Comparison of ENCODE assay signal across 23 cellular contexts in the genomic region with DNA sequence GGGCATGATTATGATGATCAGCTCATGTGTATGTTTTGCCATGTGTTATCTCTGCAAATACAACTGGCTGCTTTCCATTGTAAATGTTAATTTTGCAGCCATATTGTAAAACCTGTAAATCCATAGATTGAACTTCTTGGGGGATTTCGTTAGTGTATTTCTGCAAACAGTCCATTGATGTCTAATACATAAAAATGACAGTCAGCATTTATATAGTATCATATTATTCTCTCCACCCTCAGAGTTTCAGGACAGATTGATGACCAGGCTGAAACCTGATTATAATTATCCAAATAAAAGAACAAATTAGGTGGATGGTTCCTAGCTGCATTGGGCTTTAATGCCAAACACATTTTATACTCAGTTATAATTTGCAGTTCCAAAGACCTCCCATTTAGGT.
DNase-seq lines count a peak whose midpoint lies in the region; ATAC-seq and TF ChIP-seq lines count a peak whose summit lies in the region.
"Had no signal": no experiment of that assay in that cellular context is flagged by ENCODE, and none has a peak within 500 bp of the region (broad histone marks: within the 10 kb centered on the region; RNA-seq: fewer than 3 reads in every experiment).

No MANE protein-coding gene starts in this region.

- TF ChIP-seq CTCF in heart left ventricle (IDR thresholded peaks at IDR 0.05) (no peak), psoas muscle (IDR thresholded peaks at IDR 0.05) (no peak), tibial artery (IDR thresholded peaks at IDR 0.05) (no peak), transverse colon (IDR thresholded peaks at IDR 0.05) (no peak)

- H3K27me3 ChIP-seq in heart left ventricle (no peaks in the 10 kb centered on the region), adipocyte (replicated peaks; ENCODE audit: control insufficient read depth, insufficient read depth, low read length) (no peaks in the 10 kb centered on the region), psoas muscle (ENCODE audit: insufficient read depth in 3 of 3, low read length in 2 of 3) (no peaks in the 10 kb centered on the region), tibial artery (no peaks in the 10 kb centered on the region), transverse colon (no peaks in the 10 kb centered on the region)

- in situ Hi-C loops in transverse colon (cut with MboI; ENCODE audit: low pct_ligation_motif_present in 1 of 4, low pct_unique_long_range_greater_than_20kb in 1 of 4, low sequenced_read_pairs in 3 of 4), result no loop called here

- no peaks in the 10 kb centered on the region for H3K9me3 ChIP-seq in heart left ventricle
- H3K9me3 ChIP-seq in adipocyte (ENCODE audit: control insufficient read depth, low read length), result no peaks in the 10 kb centered on the region
- no peaks in the 10 kb centered on the region for H3K9me3 ChIP-seq in psoas muscle
- H3K9me3 ChIP-seq in tibial artery, result no peaks in the 10 kb centered on the region
- no peaks in the 10 kb centered on the region for H3K9me3 ChIP-seq in transverse colon

- H3K4me1 ChIP-seq in heart left ventricle, result peaks cover 0 to 52% (median 24%) of the 10 kb centered on the region in 12 donors
- H3K4me1 ChIP-seq in adipocyte (ENCODE audit: control insufficient read depth, insufficient read depth, low read length), result peaks cover 63% of the 10 kb centered on the region
- peaks cover 40% of the 10 kb centered on the region for H3K4me1 ChIP-seq in psoas muscle
- peaks cover 0 to 66% (median 18%) of the 10 kb centered on the region in 4 donors for H3K4me1 ChIP-seq in tibial artery
- H3K4me1 ChIP-seq in transverse colon, result peaks cover 0 to 5% (median 0%) of the 10 kb centered on the region in 4 donors

- DNase-seq in heart left ventricle, result no peak
- DNase-seq in Right ventricle myocardium superior, result no peak
- DNase-seq in adipocyte (ENCODE audit: low read depth), result no peak
- DNase-seq in psoas muscle, result no peak
- DNase-seq in tibial artery, result no peak
- no peak for DNase-seq in T-helper 9 cell
- no peak for DNase-seq in transverse colon
- no peak for DNase-seq in T-helper 2 cell treated with Interferon-gamma antibody and Interleukin-4, amounts not matched to agents 5 μg/mL and 100 μg/mL, for 36 hours (ENCODE audit: low spot score)
- DNase-seq: DMS153, H7, HFFc6, Kasumi-1, MM.1S, NCI-H1092, NCI-H1436 treated with DMSO at 0.1 percent for 48 hours, NCI-H2029, NCI-H345, NCI-H524 treated with DMSO at 0.1 percent for 48 hours, PC-3, RPMI8226 had no signal

- TF ChIP-seq EP300 in transverse colon (IDR thresholded peaks at IDR 0.05; ENCODE audit: low read depth), result no peak

- H3K4me3 ChIP-seq in heart left ventricle, result peak overlapping the region in 1 of 12 donors; percentile 5
- peak overlapping the region; percentile 12 for H3K4me3 ChIP-seq in adipocyte (ENCODE audit: low read length)
- H3K4me3 ChIP-seq in psoas muscle, result no peak overlapping the region
- H3K4me3 ChIP-seq in tibial artery, result no peak overlapping the region
- H3K4me3 ChIP-seq in transverse colon, result no peak overlapping the region
- H3K4me3 ChIP-seq: GM12878 had no signal

- H3K9ac ChIP-seq in adipocyte (ENCODE audit: low read length), result peak overlapping the region; percentile 68

- no peak overlapping the region for H3K27ac Mint-ChIP-seq in T-helper 2 cell treated with Interferon-gamma antibody and Interleukin-4, amounts not matched to agents 5 μg/mL and 100 μg/mL, for 36 hours
- H3K27ac Mint-ChIP-seq: HFFc6, IgD-negative memory B cell had no signal

- WGBS in heart left ventricle, 4 donors, result 93 to 97% (median 95%) methylated on average over 1 of the region's 1 CpG
- WGBS in psoas muscle, 3 donors, result 88 to 100% (median 88%) methylated on average over 1 of the region's 1 CpG
- 88% methylated on average over 1 of the region's 1 CpG; no CpG with 5 or more reads in 1 of the 2 donors for WGBS in transverse colon (ENCODE audit: low coverage in 1 of 2), 2 donors

- intact Hi-C loops in heart left ventricle (cut with DNase I), result loop anchor here in 3 of 10 donors (5.0 to 10.0 kb wide), 2 partner anchors 66 to 88 kb away; no protein-coding TSS in a partner anchor
- intact Hi-C loops in Right ventricle myocardium superior (cut with DNase I), result no loop called here
- intact Hi-C loops in psoas muscle (cut with DNase I), result loop anchor here in 1 of 2 donors (2.0 kb wide), 1 partner anchor 62 kb away; no protein-coding TSS in a partner anchor
- intact Hi-C loops in tibial artery (cut with DNase I; ENCODE audit: low total_unique reads), result no loop called here
- intact Hi-C loops in transverse colon (cut with DNase I; ENCODE audit: low total_unique reads), result no loop called here

- H3K4me1 Mint-ChIP-seq in T-helper 2 cell treated with Interferon-gamma antibody and Interleukin-4, amounts not matched to agents 5 μg/mL and 100 μg/mL, for 36 hours (ENCODE audit: low read depth), result no peaks in the 10 kb centered on the region
- H3K4me1 Mint-ChIP-seq: IgD-negative memory B cell had no signal

- H3K4me3 Mint-ChIP-seq in T-helper 2 cell treated with Interferon-gamma antibody and Interleukin-4, amounts not matched to agents 5 μg/mL and 100 μg/mL, for 36 hours, result no peak overlapping the region
- H3K4me3 Mint-ChIP-seq: HFFc6, IgD-negative memory B cell had no signal

- H3K27ac ChIP-seq in heart left ventricle, result peak overlapping the region; percentile 63 to 85 (median 75)
- peak overlapping the region; percentile 80 for H3K27ac ChIP-seq in psoas muscle
- peak overlapping the region; percentile 64 to 79 for H3K27ac ChIP-seq in tibial artery
- H3K27ac ChIP-seq in transverse colon, result peak overlapping the region in 2 of 4 donors; percentile 26 to 29
- H3K27ac ChIP-seq: 22Rv1 had no signal

- TF ChIP-seq POLR2A in heart left ventricle (IDR thresholded peaks at IDR 0.05) (no peak), transverse colon (IDR thresholded peaks at IDR 0.05) (no peak)

- no peaks in the 10 kb centered on the region for H3K9me3 Mint-ChIP-seq in T-helper 2 cell treated with Interferon-gamma antibody and Interleukin-4, amounts not matched to agents 5 μg/mL and 100 μg/mL, for 36 hours
- H3K9me3 Mint-ChIP-seq: HFFc6, IgD-negative memory B cell had no signal

- H3K36me3 ChIP-seq in heart left ventricle (no peaks in the 10 kb centered on the region), adipocyte (ENCODE audit: control insufficient read depth, insufficient read depth, low read length, severe bottlenecking) (no peaks in the 10 kb centered on the region), psoas muscle (ENCODE audit: insufficient read depth in 1 of 2, low read depth in 1 of 2) (no peaks in the 10 kb centered on the region), tibial artery (no peaks in the 10 kb centered on the region), transverse colon (no peaks in the 10 kb centered on the region)

- ATAC-seq in heart left ventricle, result no peak
- no peak for ATAC-seq in Right ventricle myocardium superior (ENCODE audit: poor library complexity)
- ATAC-seq in psoas muscle, result no peak
- ATAC-seq: GM12878, PC-3 had no signal

- no peaks in the 10 kb centered on the region for H3K27me3 Mint-ChIP-seq in T-helper 2 cell treated with Interferon-gamma antibody and Interleukin-4, amounts not matched to agents 5 μg/mL and 100 μg/mL, for 36 hours (ENCODE audit: low read depth)

- no peaks in the 10 kb centered on the region for H3K36me3 Mint-ChIP-seq in T-helper 2 cell treated with Interferon-gamma antibody and Interleukin-4, amounts not matched to agents 5 μg/mL and 100 μg/mL, for 36 hours (ENCODE audit: low read depth)
- H3K36me3 Mint-ChIP-seq: IgD-negative memory B cell had no signal
